ENCODE assay signal across 24 cellular contexts in the genomic region with DNA sequence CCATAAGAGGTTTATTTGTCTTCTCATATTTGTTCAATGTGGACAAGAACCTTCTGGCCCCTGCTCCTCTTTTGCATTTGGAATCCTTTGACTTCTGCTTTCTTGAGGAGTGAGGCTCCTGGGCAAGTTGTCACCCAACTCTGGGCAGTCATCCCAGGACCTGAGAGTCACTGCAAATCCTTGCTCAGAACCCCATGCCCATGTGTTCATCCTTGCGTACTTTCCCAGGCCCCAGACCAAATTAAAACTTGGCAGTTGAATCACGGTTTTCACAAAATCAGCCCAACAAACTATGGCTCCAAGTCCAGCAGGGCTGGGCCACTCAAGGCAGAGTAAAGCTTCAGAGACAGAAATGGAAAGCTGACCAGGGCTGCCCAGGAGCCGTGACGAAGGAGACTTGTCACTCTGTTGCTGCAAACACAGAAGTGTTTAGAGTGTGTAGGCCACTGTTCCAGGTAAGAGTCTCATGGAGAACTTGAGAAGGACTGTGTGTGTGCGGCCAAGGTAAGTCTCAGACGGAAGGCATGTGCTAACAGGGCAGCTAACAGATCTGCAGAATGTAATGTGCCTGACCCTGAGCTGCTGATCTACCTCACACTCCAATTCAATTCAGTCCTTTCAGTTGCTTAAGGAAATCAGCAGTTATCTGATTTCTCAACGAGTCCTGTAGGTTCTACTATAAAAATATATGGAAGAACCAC.
"Had no signal": no experiment of that assay in that cellular context is flagged by ENCODE, and none has a peak within 500 bp of the region (broad histone marks: within the 10 kb centered on the region; RNA-seq: fewer than 3 reads in every experiment).

No MANE protein-coding gene starts in this region.

- H3K4me2 ChIP-seq: SK-N-SH had no signal

- H3K9me3 ChIP-seq: adrenal gland, breast epithelium, SJCRH30, SK-N-SH had no signal

- ATAC-seq: activated CD8-positive, alpha-beta T cell treated with anti-CD3 and anti-CD28 coated beads for 36 hours; Right ventricle myocardium inferior had no signal

- H3K36me3 Mint-ChIP-seq: activated naive CD8-positive, alpha-beta T cell treated with anti-CD3 and anti-CD28 coated beads, Interleukin-2, amount 10 ng/mL, durations not matched to agents 7 days and 5 days had no signal

- H3K4me1 Mint-ChIP-seq: activated naive CD8-positive, alpha-beta T cell treated with anti-CD3 and anti-CD28 coated beads, Interleukin-2, amount 10 ng/mL, durations not matched to agents 7 days and 5 days had no signal

- H3K27ac Mint-ChIP-seq: activated CD8-positive, alpha-beta T cell treated with anti-CD3 and anti-CD28 coated beads for 36 hours; activated naive CD8-positive, alpha-beta T cell treated with anti-CD3 and anti-CD28 coated beads, Interleukin-2, amount 10 ng/mL, durations not matched to agents 7 days and 5 days had no signal

- H3K9ac ChIP-seq: SK-N-SH had no signal

- DNase-seq: activated CD4-positive, alpha-beta T cell treated with anti-CD3 and anti-CD28 coated beads for 4 hours; activated CD8-positive, alpha-beta memory T cell treated with anti-CD3 and anti-CD28 coated beads, Interleukin-2, amount 50 U/mL, for 48 hours; activated CD8-positive, alpha-beta T cell treated with anti-CD3 and anti-CD28 coated beads for 36 hours; activated naive CD4-positive, alpha-beta T cell treated with anti-CD3 and anti-CD28 coated beads, Interleukin-2, amount 50 U/mL, for 16 hours; activated naive CD8-positive, alpha-beta T cell treated with anti-CD3 and anti-CD28 coated beads, Interleukin-2, amount 10 ng/mL, durations not matched to agents 7 days and 5 days; activated T-cell treated with anti-CD3 and anti-CD28 coated beads, Interleukin-2, amount 50 U/mL, for 1 hour; adrenal gland; Kasumi-1; KBM-7; MV-4-11; NCI-H1092 treated with DMSO at 0.1 percent for 48 hours; NCI-H1417 treated with DMSO at 0.1 percent for 48 hours; NCI-H1694; NCI-H2029; NCI-H345; NCI-H510A; NCI-H526 treated with DMSO at 0.1 percent for 48 hours; NCI-H82; SJCRH30; T-helper 1 cell had no signal

- H3K27ac ChIP-seq: adrenal gland, breast epithelium, SJCRH30, VCaP had no signal

- H3K4me3 ChIP-seq: adrenal gland, breast epithelium, SJCRH30 had no signal

- H3K27me3 Mint-ChIP-seq: activated naive CD8-positive, alpha-beta T cell treated with anti-CD3 and anti-CD28 coated beads, Interleukin-2, amount 10 ng/mL, durations not matched to agents 7 days and 5 days had no signal

- H3K36me3 ChIP-seq: adrenal gland, breast epithelium, SJCRH30 had no signal

- H3K27me3 ChIP-seq: breast epithelium, SJCRH30 had no signal

- H3K4me3 Mint-ChIP-seq: activated CD8-positive, alpha-beta T cell treated with anti-CD3 and anti-CD28 coated beads for 36 hours; activated naive CD8-positive, alpha-beta T cell treated with anti-CD3 and anti-CD28 coated beads, Interleukin-2, amount 10 ng/mL, durations not matched to agents 7 days and 5 days had no signal

- H3K9me2 ChIP-seq: SK-N-SH had no signal

- H3K9me3 Mint-ChIP-seq: activated CD8-positive, alpha-beta T cell treated with anti-CD3 and anti-CD28 coated beads for 36 hours; activated naive CD8-positive, alpha-beta T cell treated with anti-CD3 and anti-CD28 coated beads, Interleukin-2, amount 10 ng/mL, durations not matched to agents 7 days and 5 days had no signal

- H3K4me1 ChIP-seq: adrenal gland, breast epithelium, SJCRH30 had no signal
